22 cellular contexts compared by ENCODE assay signal in genomic region chr6:26414281-26414680, GRCh38.
"Had no signal": no experiment of that assay in that cellular context is flagged by ENCODE, and none has a peak within 500 bp of the region (broad histone marks: within the 10 kb centered on the region; RNA-seq: fewer than 3 reads in every experiment).

No MANE protein-coding gene starts in this region.

- H3K27ac Mint-ChIP-seq: activated CD8-positive, alpha-beta T cell treated with anti-CD3 and anti-CD28 coated beads for 36 hours; activated naive CD8-positive, alpha-beta T cell treated with anti-CD3 and anti-CD28 coated beads, Interleukin-2, amount 10 ng/mL, durations not matched to agents 7 days and 5 days; activated T-helper 17 cell treated with anti-CD3 and anti-CD28 coated beads, Interleukin-2, amount 50 U/mL, for 72 hours; brain; stimulated activated effector memory CD8-positive, alpha-beta T cell treated with anti-CD3 and anti-CD28 coated beads, Interleukin-12 subunit alpha, Interleukin-12 subunit beta, amount 100 ng/mL, for 72 hours had no signal

- H3K79me2 ChIP-seq: parathyroid adenoma had no signal

- H3K27me3 Mint-ChIP-seq: activated CD8-positive, alpha-beta T cell treated with anti-CD3 and anti-CD28 coated beads for 36 hours; activated naive CD8-positive, alpha-beta T cell treated with anti-CD3 and anti-CD28 coated beads, Interleukin-2, amount 10 ng/mL, durations not matched to agents 7 days and 5 days; activated T-helper 17 cell treated with anti-CD3 and anti-CD28 coated beads, Interleukin-2, amount 50 U/mL, for 72 hours; naive thymus-derived CD8-positive, alpha-beta T cell had no signal

- H3K9me3 ChIP-seq: left ventricle myocardium inferior, mucosa of descending colon, neutrophil, sigmoid colon had no signal

- H3K27ac ChIP-seq: left ventricle myocardium inferior, neutrophil, parathyroid adenoma, sigmoid colon had no signal

- FAIRE-seq: kidney had no signal

- ATAC-seq: activated CD8-positive, alpha-beta T cell treated with anti-CD3 and anti-CD28 coated beads for 36 hours; activated T-helper 17 cell treated with anti-CD3 and anti-CD28 coated beads, Interleukin-2, amount 50 U/mL, for 72 hours; mucosa of descending colon; naive thymus-derived CD8-positive, alpha-beta T cell; stimulated activated effector memory CD8-positive, alpha-beta T cell treated with anti-CD3 and anti-CD28 coated beads, Interleukin-12 subunit alpha, Interleukin-12 subunit beta, amount 100 ng/mL, for 72 hours had no signal

- H3K4me1 ChIP-seq: left ventricle myocardium inferior, sigmoid colon had no signal

- H3K4me1 Mint-ChIP-seq: brain had no signal

- H3K4me3 Mint-ChIP-seq: activated CD8-positive, alpha-beta T cell treated with anti-CD3 and anti-CD28 coated beads for 36 hours; activated naive CD8-positive, alpha-beta T cell treated with anti-CD3 and anti-CD28 coated beads, Interleukin-2, amount 10 ng/mL, durations not matched to agents 7 days and 5 days; activated T-helper 17 cell treated with anti-CD3 and anti-CD28 coated beads, Interleukin-2, amount 50 U/mL, for 72 hours; brain; naive thymus-derived CD8-positive, alpha-beta T cell; stimulated activated effector memory CD8-positive, alpha-beta T cell treated with anti-CD3 and anti-CD28 coated beads, Interleukin-12 subunit alpha, Interleukin-12 subunit beta, amount 100 ng/mL, for 72 hours had no signal

- H2AFZ ChIP-seq: parathyroid adenoma had no signal

- H3K9ac ChIP-seq: parathyroid adenoma had no signal

- H3K27me3 ChIP-seq: neutrophil, sigmoid colon had no signal

- DNase-seq: activated CD4-positive, alpha-beta T cell treated with anti-CD3 and anti-CD28 coated beads for 48 hours; activated CD4-positive, CD25-positive, alpha-beta regulatory T cell; activated CD8-positive, alpha-beta T cell treated with anti-CD3 and anti-CD28 coated beads for 36 hours; activated naive CD4-positive, alpha-beta T cell; activated naive CD8-positive, alpha-beta T cell treated with anti-CD3 and anti-CD28 coated beads, Interleukin-2, amount 10 ng/mL, durations not matched to agents 7 days and 5 days; activated T-cell treated with anti-CD3 and anti-CD28 coated beads, Interleukin-2, amount 50 U/mL, for 1 hour; anterior cingulate cortex; caudate nucleus; foreskin melanocyte; head of caudate nucleus; kidney; left ventricle myocardium inferior; mucosa of descending colon; naive thymus-derived CD8-positive, alpha-beta T cell; sigmoid colon; stimulated activated CD4-positive, alpha-beta T cell treated with anti-CD3 and anti-CD28 coated beads, Interleukin-4, amount 100 ng/mL, for 24 hours; T-helper 2 cell had no signal

- H3K4me3 ChIP-seq: left ventricle myocardium inferior, mucosa of descending colon, sigmoid colon had no signal
